ENCODE assay signal across 1 cellular context in the genomic region with DNA sequence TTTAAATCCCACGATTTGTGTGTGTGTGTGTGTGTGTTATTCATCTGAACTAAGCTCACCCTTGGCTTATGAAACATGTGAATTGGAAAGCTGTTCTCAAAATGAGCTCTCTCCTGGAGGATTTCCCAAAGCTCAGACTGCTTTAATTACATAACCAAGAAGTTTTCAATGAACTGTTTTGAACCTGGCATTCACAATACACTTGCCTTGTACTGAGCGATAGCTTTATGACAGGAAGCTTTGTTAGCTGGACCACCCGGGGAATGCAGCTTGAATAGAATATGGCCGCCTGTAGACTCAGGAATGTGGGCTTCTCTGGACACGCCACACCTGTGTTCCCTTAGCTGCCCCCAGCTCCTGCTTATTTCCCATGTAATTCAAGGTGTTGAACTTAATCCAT.
TF ChIP-seq lines count a peak whose summit lies in the region.

No MANE protein-coding gene starts in this region.

TF ChIP-seq in HepG2, 621 proteins besides CTCF, POLR2A, EP300 and RAD21 (continued from another document):
- TF ChIP-seq, protein P1, sequence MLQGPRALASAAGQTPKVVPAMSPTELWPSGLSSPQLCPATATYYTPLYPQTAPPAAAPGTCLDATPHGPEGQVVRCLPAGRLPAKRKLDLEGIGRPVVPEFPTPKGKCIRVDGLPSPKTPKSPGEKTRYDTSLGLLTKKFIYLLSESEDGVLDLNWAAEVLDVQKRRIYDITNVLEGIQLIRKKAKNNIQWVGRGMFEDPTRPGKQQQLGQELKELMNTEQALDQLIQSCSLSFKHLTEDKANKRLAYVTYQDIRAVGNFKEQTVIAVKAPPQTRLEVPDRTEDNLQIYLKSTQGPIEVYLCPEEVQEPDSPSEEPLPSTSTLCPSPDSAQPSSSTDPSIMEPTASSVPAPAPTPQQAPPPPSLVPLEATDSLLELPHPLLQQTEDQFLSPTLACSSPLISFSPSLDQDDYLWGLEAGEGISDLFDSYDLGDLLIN (CRISPR knock-in tag; IDR thresholded peaks at IDR 0.05; ENCODE audit: borderline replicate concordance) = no peak
- TF ChIP-seq ZNF34 (CRISPR knock-in tag; IDR thresholded peaks at IDR 0.05; ENCODE audit: borderline replicate concordance) (no peak), ZBTB25 (CRISPR knock-in tag; IDR thresholded peaks at IDR 0.05) (no peak), AHR (CRISPR knock-in tag; IDR thresholded peaks at IDR 0.05) (no peak), MTA1 (CRISPR knock-in tag; IDR thresholded peaks at IDR 0.05; ENCODE audit: borderline replicate concordance) (no peak), ZNF136 (CRISPR knock-in tag; IDR thresholded peaks at IDR 0.05; ENCODE audit: low read depth) (no peak)
- TF ChIP-seq, protein P2, sequence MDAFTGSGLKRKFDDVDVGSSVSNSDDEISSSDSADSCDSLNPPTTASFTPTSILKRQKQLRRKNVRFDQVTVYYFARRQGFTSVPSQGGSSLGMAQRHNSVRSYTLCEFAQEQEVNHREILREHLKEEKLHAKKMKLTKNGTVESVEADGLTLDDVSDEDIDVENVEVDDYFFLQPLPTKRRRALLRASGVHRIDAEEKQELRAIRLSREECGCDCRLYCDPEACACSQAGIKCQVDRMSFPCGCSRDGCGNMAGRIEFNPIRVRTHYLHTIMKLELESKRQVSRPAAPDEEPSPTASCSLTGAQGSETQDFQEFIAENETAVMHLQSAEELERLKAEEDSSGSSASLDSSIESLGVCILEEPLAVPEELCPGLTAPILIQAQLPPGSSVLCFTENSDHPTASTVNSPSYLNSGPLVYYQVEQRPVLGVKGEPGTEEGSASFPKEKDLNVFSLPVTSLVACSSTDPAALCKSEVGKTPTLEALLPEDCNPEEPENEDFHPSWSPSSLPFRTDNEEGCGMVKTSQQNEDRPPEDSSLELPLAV (CRISPR knock-in tag; conservative IDR thresholded peaks at IDR 0.05; ENCODE audit: low read depth) = no peak
- TF ChIP-seq, protein P3, sequence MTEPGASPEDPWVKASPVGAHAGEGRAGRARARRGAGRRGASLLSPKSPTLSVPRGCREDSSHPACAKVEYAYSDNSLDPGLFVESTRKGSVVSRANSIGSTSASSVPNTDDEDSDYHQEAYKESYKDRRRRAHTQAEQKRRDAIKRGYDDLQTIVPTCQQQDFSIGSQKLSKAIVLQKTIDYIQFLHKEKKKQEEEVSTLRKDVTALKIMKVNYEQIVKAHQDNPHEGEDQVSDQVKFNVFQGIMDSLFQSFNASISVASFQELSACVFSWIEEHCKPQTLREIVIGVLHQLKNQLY (CRISPR knock-in tag; IDR thresholded peaks at IDR 0.05) = no peak
TF ChIP-seq in HepG2: peak in this region for 0.
